8 cellular contexts compared by ENCODE assay signal in the genomic region with DNA sequence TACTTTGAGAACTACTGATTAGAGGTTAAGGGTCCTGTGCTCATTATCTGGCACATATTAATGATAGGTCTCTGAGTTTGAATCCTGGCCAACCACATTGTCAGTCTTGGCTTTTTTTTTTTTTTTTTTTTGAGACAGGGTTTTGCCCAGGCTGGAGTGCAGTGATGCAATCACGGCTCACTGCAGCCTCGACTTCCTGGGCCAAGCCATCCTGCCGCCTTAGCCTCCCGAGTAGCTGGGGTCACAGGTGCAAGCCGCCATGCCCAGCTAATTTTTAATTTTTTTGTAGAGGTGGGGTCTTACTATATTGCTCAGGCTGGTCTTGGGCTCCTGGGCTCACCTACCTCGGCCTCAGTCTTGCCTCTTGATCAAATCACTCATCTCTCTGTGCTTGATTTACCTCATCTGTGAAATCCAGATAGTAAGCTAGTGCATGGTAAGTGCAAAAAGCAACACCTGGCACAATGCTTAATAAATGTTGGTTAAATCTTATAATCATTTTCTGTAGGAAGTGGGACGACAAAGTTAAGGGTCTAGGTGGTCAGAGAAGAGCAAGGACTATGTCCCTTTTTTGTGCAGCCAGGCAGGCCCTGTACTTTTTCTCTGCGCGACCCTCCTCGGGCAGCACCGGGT. TPM values are rescaled to one million over a fixed set of nuclear protein-coding genes. Genes with fewer than 3 reads are reported as not detected.
A peak's percentile ranks its signal among the peaks of the same experiment; 100 is the strongest.
DNase-seq lines count a peak whose midpoint lies in the region; ATAC-seq, FAIRE-seq and TF ChIP-seq lines count a peak whose summit lies in the region.

No MANE protein-coding gene starts in this region.

- no peak for TF ChIP-seq POLR2A in testis (IDR thresholded peaks at IDR 0.05)

- peaks cover 3% of the 10 kb centered on the region for H3K36me3 Mint-ChIP-seq in activated CD4-positive, alpha-beta T cell treated with anti-CD3 and anti-CD28 coated beads for 36 hours (ENCODE audit: low read depth)
- peaks cover 0 to 3% of the 10 kb centered on the region in 2 donors for H3K36me3 Mint-ChIP-seq in activated T-cell treated with anti-CD3 and anti-CD28 coated beads, Interleukin-2, amount 50 U/mL, for 72 hours (ENCODE audit: insufficient read depth in 2 of 2)

- H3K27me3 ChIP-seq in testis: no peaks in the 10 kb centered on the region

- peak overlapping the region in 1 of 2 donors; percentile 87 for H3K9ac ChIP-seq in kidney (ENCODE audit: low read length in 2 of 2)

- peak overlapping the region; percentile 83 for H3K4me3 Mint-ChIP-seq in activated CD4-positive, alpha-beta T cell treated with anti-CD3 and anti-CD28 coated beads for 36 hours
- peak overlapping the region; percentile 85 to 95 for H3K4me3 Mint-ChIP-seq in activated T-cell treated with anti-CD3 and anti-CD28 coated beads, Interleukin-2, amount 50 U/mL, for 72 hours

- DNase-seq in activated CD4-positive, alpha-beta T cell treated with anti-CD3 and anti-CD28 coated beads for 36 hours: no peak
- no peak for DNase-seq in activated CD4-positive, alpha-beta T cell treated with anti-CD3 and anti-CD28 coated beads, Interleukin-2, amount 50 U/mL, for 4 hours
- no peak for DNase-seq in activated T-cell treated with anti-CD3 and anti-CD28 coated beads, Interleukin-2, amount 50 U/mL, for 72 hours
- no peak for DNase-seq in kidney
- DNase-seq in testis: no peak

- no peaks in the 10 kb centered on the region for H3K9me3 Mint-ChIP-seq in activated CD4-positive, alpha-beta T cell treated with anti-CD3 and anti-CD28 coated beads for 36 hours (ENCODE audit: low read depth)
- no peaks in the 10 kb centered on the region for H3K9me3 Mint-ChIP-seq in activated T-cell treated with anti-CD3 and anti-CD28 coated beads, Interleukin-2, amount 50 U/mL, for 72 hours

- CTCF ChIA-PET in activated CD4-positive, alpha-beta T cell treated with anti-CD3 and anti-CD28 coated beads for 36 hours (lab: Charles Lee): interaction anchor here (0.6 to 1.0 kb wide), 3 partner anchors 65 to 764 kb away, joined by 3 read pairs; no protein-coding TSS in a partner anchor

- no peaks in the 10 kb centered on the region for H3K27me3 Mint-ChIP-seq in activated CD4-positive, alpha-beta T cell treated with anti-CD3 and anti-CD28 coated beads for 36 hours
- no peaks in the 10 kb centered on the region for H3K27me3 Mint-ChIP-seq in activated T-cell treated with anti-CD3 and anti-CD28 coated beads, Interleukin-2, amount 50 U/mL, for 72 hours (ENCODE audit: low read depth)

- peak overlapping the region; percentile 72 to 76 for H3K4me3 ChIP-seq in kidney (ENCODE audit: low read length in 2 of 2)
- peak overlapping the region; percentile 69 to 73 for H3K4me3 ChIP-seq in testis

- POLR2A ChIA-PET in activated CD4-positive, alpha-beta T cell treated with anti-CD3 and anti-CD28 coated beads for 36 hours (lab: Charles Lee): no interaction called here

- H3K9me3 ChIP-seq in kidney (ENCODE audit: control insufficient read depth in 1 of 2, low read length in 2 of 2) (no peaks in the 10 kb centered on the region), testis (no peaks in the 10 kb centered on the region)

- FAIRE-seq in kidney (lab: Jason Lieb, UNC): no peak

- H3K4me1 Mint-ChIP-seq in activated CD4-positive, alpha-beta T cell treated with anti-CD3 and anti-CD28 coated beads for 36 hours: peaks cover 15% of the 10 kb centered on the region
- peaks cover 21% of the 10 kb centered on the region for H3K4me1 Mint-ChIP-seq in activated T-cell treated with anti-CD3 and anti-CD28 coated beads, Interleukin-2, amount 50 U/mL, for 72 hours (ENCODE audit: low read depth)

- H3K4me1 ChIP-seq in kidney (ENCODE audit: control insufficient read depth in 1 of 2, insufficient read depth in 1 of 2, low read depth in 1 of 2, low read length in 2 of 2) (peaks cover 4 to 8% of the 10 kb centered on the region in 2 donors), testis (peaks cover 17% of the 10 kb centered on the region)

- H3K27ac Mint-ChIP-seq in activated CD4-positive, alpha-beta T cell treated with anti-CD3 and anti-CD28 coated beads for 36 hours: peak overlapping the region; percentile 91
- peak overlapping the region; percentile 95 for H3K27ac Mint-ChIP-seq in activated T-cell treated with anti-CD3 and anti-CD28 coated beads, Interleukin-2, amount 50 U/mL, for 72 hours

- no peak for TF ChIP-seq CTCF in kidney (IDR thresholded peaks at IDR 0.05; ENCODE audit: borderline replicate concordance, extremely low read depth, insufficient read depth)
- no peak for TF ChIP-seq CTCF in testis (IDR thresholded peaks at IDR 0.05)

- WGBS in testis, 2 donors: 34 to 37% methylated on average over 11 of the region's 11 CpGs

- H3K36me3 ChIP-seq in kidney (ENCODE audit: control insufficient read depth in 1 of 2, insufficient read depth in 2 of 2, low read length in 2 of 2) (no peaks in the 10 kb centered on the region), testis (ENCODE audit: low read depth, missing control alignments) (no peaks in the 10 kb centered on the region)

- intact Hi-C loops in activated CD4-positive, alpha-beta T cell treated with anti-CD3 and anti-CD28 coated beads for 36 hours (cut with DNase I, micrococcal nuclease): loop anchor here (1.0 to 10.0 kb wide), 11 partner anchors 21 to 1762 kb away; partner anchors contain the start of genes MSL2 (in 2 of the 2), STAG1 (in 2 of the 2), ANAPC13 (in 1 of the 2) and CEP63 (in 1 of the 2)
- intact Hi-C loops in kidney (cut with DNase I) (no loop called here), testis (cut with DNase I; ENCODE audit: low total_unique reads) (loop anchor here (5.0 kb wide), 1 partner anchor 52 kb away; the partner anchor contains the start of gene MSL2)

- H3K27ac ChIP-seq in kidney (ENCODE audit: low read depth in 2 of 2, low read length in 2 of 2): peak overlapping the region; percentile 82 to 84
- H3K27ac ChIP-seq in testis: peak overlapping the region; percentile 91 to 95

- ATAC-seq in activated CD4-positive, alpha-beta T cell treated with anti-CD3 and anti-CD28 coated beads for 36 hours: no peak
- no peak for ATAC-seq in activated T-cell treated with anti-CD3 and anti-CD28 coated beads, Interleukin-2, amount 50 U/mL, for 72 hours (replicated peaks in 1 of 2)
- ATAC-seq in GM21515 (IDR thresholded peaks at IDR 0.05; ENCODE audit: unreplicated experiment): no peak
- ATAC-seq in HG03571 (IDR thresholded peaks at IDR 0.05; ENCODE audit: unreplicated experiment): no peak
- ATAC-seq in GM21526 (IDR thresholded peaks at IDR 0.05; ENCODE audit: low FRiP score, unreplicated experiment): no peak

RNA-seq across cellular contexts. Expression of gene PCCB, which starts 0.4 kb away (rescaled TPM):
- total RNA-seq in activated CD4-positive, alpha-beta T cell treated with anti-CD3 and anti-CD28 coated beads for 36 hours: 10 to 100 TPM; 45.3 to 51.8 TPM
- 10 to 100 TPM; 43.9 to 53.5 TPM for total RNA-seq in activated T-cell treated with anti-CD3 and anti-CD28 coated beads, Interleukin-2, amount 50 U/mL, for 72 hours
- total RNA-seq in kidney (37.1 TPM), testis (10 to 100 TPM; 81.7 to 91.8 TPM)
- polyA plus RNA-seq in kidney (ENCODE audit: insufficient read depth, low read depth, low replicate concordance) (90.0 TPM), testis (ENCODE audit: insufficient read depth, low read depth, low replicate concordance) (96.2 TPM)

RNA-seq across cellular contexts. Expression of gene MSL2, which starts 53.6 kb away (rescaled TPM):
- total RNA-seq in activated CD4-positive, alpha-beta T cell treated with anti-CD3 and anti-CD28 coated beads for 36 hours: 10 to 100 TPM; 39.5 to 48.3 TPM
- total RNA-seq in activated T-cell treated with anti-CD3 and anti-CD28 coated beads, Interleukin-2, amount 50 U/mL, for 72 hours: 10 to 100 TPM; 71.0 to 71.6 TPM
- 37.1 TPM for total RNA-seq in kidney
- 7.2 TPM for polyA plus RNA-seq in kidney (ENCODE audit: insufficient read depth, low read depth, low replicate concordance)
- 10 to 100 TPM; 48.7 to 56.9 TPM for total RNA-seq in testis
- polyA plus RNA-seq in testis (ENCODE audit: insufficient read depth, low read depth, low replicate concordance): 33.9 TPM
